ENCODE assay signal across 10 cellular contexts in the genomic region with DNA sequence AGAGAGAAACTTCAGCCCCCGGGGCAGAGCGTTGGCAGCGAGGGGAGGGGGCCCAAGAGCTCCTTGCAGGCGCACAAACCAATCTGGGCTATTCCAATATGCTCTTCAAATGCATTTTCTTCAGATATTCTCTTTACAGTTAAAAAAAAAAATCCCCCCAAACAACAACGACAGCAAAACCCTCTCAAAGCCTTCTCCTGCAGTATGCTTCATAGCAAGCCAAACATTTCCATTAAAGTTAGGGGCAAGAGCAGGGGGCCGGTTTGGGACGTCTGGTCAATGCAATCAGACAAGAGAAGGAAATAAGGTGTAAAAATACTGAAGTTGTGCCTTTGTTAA. TPM values are rescaled to one million over a fixed set of nuclear protein-coding genes. Genes with fewer than 3 reads are reported as not detected.
DNase-seq lines count a peak whose midpoint lies in the region; ATAC-seq and TF ChIP-seq lines count a peak whose summit lies in the region.
"Had no signal": no experiment of that assay in that cellular context is flagged by ENCODE, and none has a peak within 500 bp of the region (broad histone marks: within the 10 kb centered on the region; RNA-seq: fewer than 3 reads in every experiment).

No MANE protein-coding gene starts in this region.

- H3K4me1 ChIP-seq in skeletal muscle satellite cell (ENCODE audit: control insufficient read depth, insufficient read depth, low read length), result peaks cover 6% of the 10 kb centered on the region

- ATAC-seq in HG03565 (IDR thresholded peaks at IDR 0.05; ENCODE audit: unreplicated experiment), result no peak
- ATAC-seq: GM12878, K562 had no signal

- DNase-seq in H7, result no peak
- no peak for DNase-seq in NOMO-1 treated with DMSO at 0.1 percent for 48 hours (lab: John Stamatoyannopoulos, UW; ENCODE audit: unreplicated experiment)
- no peak for DNase-seq in AML-193 (lab: John Stamatoyannopoulos, UW)
- DNase-seq: activated CD8-positive, alpha-beta memory T cell treated with anti-CD3 and anti-CD28 coated beads, Interleukin-2, amount 50 U/mL, for 48 hours had no signal

- TF ChIP-seq CTCF in VCaP (conservative IDR thresholded peaks at IDR 0.05), result no peak

- no peak overlapping the region for H3K9ac ChIP-seq in skeletal muscle satellite cell (ENCODE audit: low read depth, low read length)

- H3K27ac ChIP-seq in VCaP, result peak overlapping the region; percentile 51

- H3K4me2 ChIP-seq in skeletal muscle satellite cell (ENCODE audit: low read length), result peak overlapping the region; percentile 82

- H3K4me3 ChIP-seq in H7 (ENCODE audit: insufficient read depth, low read depth, low read length) (peak overlapping the region; percentile 49; the same call in 1 of the 2 replicates), iPS-18c (ENCODE audit: insufficient read depth, low read depth, low read length) (peak overlapping the region; percentile 58), skeletal muscle satellite cell (ENCODE audit: low read length) (peak overlapping the region; percentile 62)
- H3K4me3 ChIP-seq: GM12878, K562 had no signal

- no peaks in the 10 kb centered on the region for H3K36me3 ChIP-seq in H7 (replicated peaks; ENCODE audit: control insufficient read depth, insufficient read depth, low read length)
- no peaks in the 10 kb centered on the region for H3K36me3 ChIP-seq in skeletal muscle satellite cell (ENCODE audit: insufficient read depth, low read length)

- H3K9me3 ChIP-seq in iPS-18c (ENCODE audit: control insufficient read depth, insufficient read depth, low read length) (no peaks in the 10 kb centered on the region), skeletal muscle satellite cell (replicated peaks; ENCODE audit: low read length) (no peaks in the 10 kb centered on the region)

- H3K27me3 ChIP-seq in H7 (ENCODE audit: control insufficient read depth, insufficient read depth, low read length), result peaks cover 39% of the 10 kb centered on the region
- peaks cover 92% of the 10 kb centered on the region for H3K27me3 ChIP-seq in skeletal muscle satellite cell (ENCODE audit: control insufficient read depth, insufficient read depth, low read length)

RNA-seq across cellular contexts. Expression of a gene that starts 0.2 kb away (rescaled TPM):
- 0.15 TPM in 1 of 2 replicates, not detected in the other for total RNA-seq in H7 (2014; rRNA removed; shearing (Covaris generic))
- total RNA-seq in skeletal muscle satellite cell (2012; rRNA removed), result not detected in 2 replicates
- total RNA-seq: GM12878, K562 had no signal
